ENCODE assay signal across 14 cellular contexts in genomic region chr19:13983213-13983889, GRCh38. TPM values are rescaled to one million over a fixed set of nuclear protein-coding genes. Genes with fewer than 3 reads are reported as not detected.
DNase-seq lines count a peak whose midpoint lies in the region; ATAC-seq lines count a peak whose summit lies in the region.
"Had no signal": no experiment of that assay in that cellular context is flagged by ENCODE, and none has a peak within 500 bp of the region (broad histone marks: within the 10 kb centered on the region; RNA-seq: fewer than 3 reads in every experiment).

No MANE protein-coding gene starts in this region.

- POLR2A ChIA-PET in naive thymus-derived CD8-positive, alpha-beta T cell (lab: Charles Lee): interaction anchor here (0.6 to 24.8 kb wide), 5 partner anchors 19 to 163 kb away, joined by 3 to 481 read pairs (median 56); partner anchors contain the start of genes DCAF15, IL27RA and RFX1

- H3K4ac ChIP-seq in trophoblast cell (ENCODE audit: low read depth, low read length): no peak overlapping the region

- DNase-seq in activated T-cell treated with anti-CD3 and anti-CD28 coated beads, Interleukin-2, amount 50 U/mL, for 1 hour: peak; percentile 58
- no peak for DNase-seq in activated T-cell treated with anti-CD3 and anti-CD28 coated beads, Interleukin-2, amount 50 U/mL, for 48 hours
- DNase-seq in Karpas-422 (no peak), T-helper 17 cell (peak in 2 of 3 donors; percentile 24 to 28), trophoblast cell (no peak), cortex of kidney (lab: John Stamatoyannopoulos, UW) (no peak)
- peak in 8 of 10 donors; percentile 30 to 76 (median 46) for DNase-seq in naive thymus-derived CD8-positive, alpha-beta T cell
- DNase-seq: NCI-H1930, Right ventricle myocardium superior had no signal

- H3K4me1 ChIP-seq in Karpas-422 (ENCODE audit: low read length) (peaks cover 64% of the 10 kb centered on the region), trophoblast cell (ENCODE audit: control insufficient read depth in 1 of 2, insufficient read depth in 2 of 2, low read length in 2 of 2) (peaks cover 24 to 38% of the 10 kb centered on the region in 2 experiments)

- H3K36me3 Mint-ChIP-seq in T-helper 17 cell (ENCODE audit: low read depth): no peaks in the 10 kb centered on the region
- H3K36me3 Mint-ChIP-seq in naive thymus-derived CD8-positive, alpha-beta T cell: no peaks in the 10 kb centered on the region
- H3K36me3 Mint-ChIP-seq: natural killer cell treated with Interleukin-12 subunit alpha and Interleukin-12 subunit beta and Interleukin-15 and Interleukin-18, amount 100 ng/mL, for 72 hours had no signal

- peaks cover 33% of the 10 kb centered on the region for H3K4me1 Mint-ChIP-seq in T-helper 17 cell
- peaks cover 19 to 79% (median 70%) of the 10 kb centered on the region in 4 donors for H3K4me1 Mint-ChIP-seq in naive thymus-derived CD8-positive, alpha-beta T cell

- H3K27ac ChIP-seq in Karpas-422 (ENCODE audit: low read length): peak overlapping the region; percentile 60
- H3K27ac ChIP-seq in trophoblast cell (ENCODE audit: low read depth, low read length): no peak overlapping the region

- no peak overlapping the region for H3K14ac ChIP-seq in trophoblast cell (ENCODE audit: low read length)

- H3K4me3 ChIP-seq in Karpas-422 (ENCODE audit: low read length): no peak overlapping the region
- H3K4me3 ChIP-seq in trophoblast cell (ENCODE audit: low read depth, low read length): no peak overlapping the region

- H3K27me3 ChIP-seq in Karpas-422 (ENCODE audit: low read length) (no peaks in the 10 kb centered on the region), trophoblast cell (ENCODE audit: insufficient read depth, low read length) (no peaks in the 10 kb centered on the region)

- H3K23ac ChIP-seq in trophoblast cell (ENCODE audit: low read length): no peak overlapping the region

- H3K18ac ChIP-seq in trophoblast cell (ENCODE audit: low read length): no peak overlapping the region

- no peak overlapping the region for H2AK5ac ChIP-seq in trophoblast cell (ENCODE audit: low read length)

- peak overlapping the region; percentile 57 for H3K4me3 Mint-ChIP-seq in T-helper 17 cell
- H3K4me3 Mint-ChIP-seq in naive thymus-derived CD8-positive, alpha-beta T cell: peak overlapping the region; percentile 55 to 83 (median 66)
- H3K4me3 Mint-ChIP-seq: natural killer cell treated with Interleukin-12 subunit alpha and Interleukin-12 subunit beta and Interleukin-15 and Interleukin-18, amount 100 ng/mL, for 72 hours had no signal

- peak overlapping the region; percentile 30 for H3K9ac ChIP-seq in Karpas-422 (ENCODE audit: low read length)
- no peak overlapping the region for H3K9ac ChIP-seq in trophoblast cell (ENCODE audit: low read length)

- H3K27me3 Mint-ChIP-seq in T-helper 17 cell: no peaks in the 10 kb centered on the region
- no peaks in the 10 kb centered on the region for H3K27me3 Mint-ChIP-seq in naive thymus-derived CD8-positive, alpha-beta T cell
- H3K27me3 Mint-ChIP-seq: natural killer cell treated with Interleukin-12 subunit alpha and Interleukin-12 subunit beta and Interleukin-15 and Interleukin-18, amount 100 ng/mL, for 72 hours had no signal

- H3K9me3 Mint-ChIP-seq in naive thymus-derived CD8-positive, alpha-beta T cell: no peaks in the 10 kb centered on the region
- H3K9me3 Mint-ChIP-seq: natural killer cell treated with Interleukin-12 subunit alpha and Interleukin-12 subunit beta and Interleukin-15 and Interleukin-18, amount 100 ng/mL, for 72 hours had no signal

- no peaks in the 10 kb centered on the region for H4K20me1 ChIP-seq in Karpas-422 (ENCODE audit: insufficient read depth, low read depth, low read length)

- H3K79me2 ChIP-seq in Karpas-422 (ENCODE audit: low read length) (peaks cover 11% of the 10 kb centered on the region), trophoblast cell (ENCODE audit: control insufficient read depth, insufficient read depth, low read length, poor library complexity) (peaks cover 2% of the 10 kb centered on the region)

- no peaks in the 10 kb centered on the region for H3K9me2 ChIP-seq in Karpas-422 (replicated peaks; ENCODE audit: insufficient read depth, low read length)

- peaks cover 6% of the 10 kb centered on the region for H3K79me1 ChIP-seq in trophoblast cell (ENCODE audit: low read length)

- no peak overlapping the region for H2BK12ac ChIP-seq in trophoblast cell (ENCODE audit: low read length)

- no peak overlapping the region for H2BK120ac ChIP-seq in trophoblast cell (ENCODE audit: insufficient read depth, low read length, poor library complexity)

- no CpG with 5 or more reads among the region's 21 CpGs for WGBS in trophoblast cell (ENCODE audit: extremely low coverage, insufficient coverage, insufficient read length)

- H4K8ac ChIP-seq in trophoblast cell (ENCODE audit: low read depth, low read length): no peak overlapping the region

- no peak overlapping the region for H4K91ac ChIP-seq in trophoblast cell (ENCODE audit: low read depth, low read length)

- H3K9me3 ChIP-seq in Karpas-422 (ENCODE audit: low read length): no peaks in the 10 kb centered on the region
- no peaks in the 10 kb centered on the region for H3K9me3 ChIP-seq in T-helper 17 cell (ENCODE audit: control insufficient read depth, low read length, poor library complexity, severe bottlenecking)
- peaks cover 2% of the 10 kb centered on the region for H3K9me3 ChIP-seq in trophoblast cell (ENCODE audit: insufficient read depth, low read depth, low read length)

- no peak overlapping the region for H4K12ac ChIP-seq in trophoblast cell (ENCODE audit: low read depth, low read length)

- H3K36me3 ChIP-seq in Karpas-422 (ENCODE audit: insufficient read depth, low read length): no peaks in the 10 kb centered on the region
- peaks cover 15 to 16% of the 10 kb centered on the region in 2 experiments for H3K36me3 ChIP-seq in trophoblast cell (ENCODE audit: control insufficient read depth in 1 of 2, insufficient read depth in 2 of 2, low read length in 2 of 2)

- H2AFZ ChIP-seq in Karpas-422 (ENCODE audit: low read length) (no peak overlapping the region), trophoblast cell (ENCODE audit: insufficient read depth, low read length, poor library complexity) (no peak overlapping the region)

- H3K4me2 ChIP-seq in Karpas-422 (ENCODE audit: low read depth, low read length, poor library complexity, severe bottlenecking) (no peak overlapping the region), trophoblast cell (ENCODE audit: low read length) (no peak overlapping the region)

- ATAC-seq in T-helper 17 cell: no peak
- ATAC-seq in naive thymus-derived CD8-positive, alpha-beta T cell: peak in 1 of 2 donors; percentile 12
- no peak for ATAC-seq in GM21390 (IDR thresholded peaks at IDR 0.05; ENCODE audit: unreplicated experiment)
- ATAC-seq: natural killer cell treated with Interleukin-12 subunit alpha and Interleukin-12 subunit beta and Interleukin-15 and Interleukin-18, amount 100 ng/mL, for 72 hours had no signal

- H3K27ac Mint-ChIP-seq in T-helper 17 cell: peak overlapping the region; percentile 77
- H3K27ac Mint-ChIP-seq in naive thymus-derived CD8-positive, alpha-beta T cell: peak overlapping the region; percentile 25 to 93 (median 90)
- H3K27ac Mint-ChIP-seq: natural killer cell treated with Interleukin-12 subunit alpha and Interleukin-12 subunit beta and Interleukin-15 and Interleukin-18, amount 100 ng/mL, for 72 hours had no signal

- no peak overlapping the region for H2BK5ac ChIP-seq in trophoblast cell (ENCODE audit: low read depth, low read length, poor library complexity)

RNA-seq across cellular contexts. Expression of gene RFX1, which starts 22.8 kb away (rescaled TPM):
- 1.2 and 2.3 TPM in 2 replicates for total RNA-seq in Karpas-422 (2014; rRNA removed; shearing (Covaris generic); ENCODE audit: low replicate concordance)
- 10 to 100 TPM; 23.3 to 24.7 TPM for total RNA-seq in T-helper 17 cell
- total RNA-seq in naive thymus-derived CD8-positive, alpha-beta T cell: 10 to 100 TPM; 17.1 to 18.8 TPM
- 1 to 10 TPM in 2 of 3 donors, under 1 TPM in 1; 0.84 to 1.1 (median 1.0) TPM for polyA plus RNA-seq in naive thymus-derived CD8-positive, alpha-beta T cell
- 8.6 and 8.7 TPM in 2 replicates for polyA plus RNA-seq in trophoblast cell (2013)

RNA-seq across cellular contexts. Expression of gene DCAF15, which starts 31.0 kb away (rescaled TPM):
- total RNA-seq in Karpas-422 (2014; rRNA removed; shearing (Covaris generic); ENCODE audit: low replicate concordance): 15.1 and 41.4 TPM in 2 replicates
- 10 to 100 TPM; 88.2 to 95.8 TPM for total RNA-seq in T-helper 17 cell
- total RNA-seq in naive thymus-derived CD8-positive, alpha-beta T cell: 10 to 100 TPM; 93.5 to 93.6 TPM
- polyA plus RNA-seq in naive thymus-derived CD8-positive, alpha-beta T cell: 1 to 10 TPM; 2.9 to 6.0 (median 3.4) TPM
- polyA plus RNA-seq in trophoblast cell (2013): 28.8 and 29.9 TPM in 2 replicates

RNA-seq across cellular contexts. Expression of gene RLN3, which starts 44.6 kb away (rescaled TPM):
- not detected in 2 replicates for total RNA-seq in Karpas-422 (2014; rRNA removed; shearing (Covaris generic); ENCODE audit: low replicate concordance)
- not detected for total RNA-seq in T-helper 17 cell
- not detected for total RNA-seq in naive thymus-derived CD8-positive, alpha-beta T cell
- under 1 TPM in 1 of 3 donors, not detected in 2; 0.50 TPM for polyA plus RNA-seq in naive thymus-derived CD8-positive, alpha-beta T cell
- not detected in 2 replicates for polyA plus RNA-seq in trophoblast cell (2013)
- total RNA-seq: frontal cortex; natural killer cell treated with Interleukin-12 subunit alpha and Interleukin-12 subunit beta and Interleukin-15 and Interleukin-18, amount 100 ng/mL, for 72 hours; Right ventricle myocardium superior; urinary bladder had no signal
- polyA plus RNA-seq: adipose tissue, urinary bladder had no signal

RNA-seq across cellular contexts. Expression of gene PODNL1, which starts 45.1 kb away (rescaled TPM):
- total RNA-seq in Karpas-422 (2014; rRNA removed; shearing (Covaris generic); ENCODE audit: low replicate concordance): not detected in 2 replicates
- under 1 TPM in 1 of 2 donors, not detected in 1; 0.31 TPM for total RNA-seq in T-helper 17 cell
- not detected for total RNA-seq in naive thymus-derived CD8-positive, alpha-beta T cell
- polyA plus RNA-seq in naive thymus-derived CD8-positive, alpha-beta T cell: not detected
- polyA plus RNA-seq in trophoblast cell (2013): 0.47 and 0.49 TPM in 2 replicates

RNA-seq across cellular contexts. Expression of gene IL27RA, which starts 48.2 kb away (rescaled TPM):
- total RNA-seq in Karpas-422 (2014; rRNA removed; shearing (Covaris generic); ENCODE audit: low replicate concordance): 0.67 and 1.9 TPM in 2 replicates
- 10 to 100 TPM; 39.6 to 51.6 TPM for total RNA-seq in T-helper 17 cell
- 10 to 100 TPM; 54.2 to 54.7 TPM for total RNA-seq in naive thymus-derived CD8-positive, alpha-beta T cell
- 10 to 100 TPM; 54.5 to 91.2 (median 83.9) TPM for polyA plus RNA-seq in naive thymus-derived CD8-positive, alpha-beta T cell
- 2.5 and 2.6 TPM in 2 replicates for polyA plus RNA-seq in trophoblast cell (2013)

Comparison
In these comparisons a context has a peak if more than half of its experiments do, and no peak if none do; other contexts are left out.
1. DNase-seq: peak in activated T-cell treated with anti-CD3 and anti-CD28 coated beads, Interleukin-2, amount 50 U/mL, for 1 hour (single experiment), T-helper 17 cell (2 of 3) and naive thymus-derived CD8-positive, alpha-beta T cell (8 of 10); none in activated T-cell treated with anti-CD3 and anti-CD28 coated beads, Interleukin-2, amount 50 U/mL, for 48 hours (0 of 2), Karpas-422 (single experiment), trophoblast cell (0 of 2) and cortex of kidney (single experiment).